In the genomic region with DNA sequence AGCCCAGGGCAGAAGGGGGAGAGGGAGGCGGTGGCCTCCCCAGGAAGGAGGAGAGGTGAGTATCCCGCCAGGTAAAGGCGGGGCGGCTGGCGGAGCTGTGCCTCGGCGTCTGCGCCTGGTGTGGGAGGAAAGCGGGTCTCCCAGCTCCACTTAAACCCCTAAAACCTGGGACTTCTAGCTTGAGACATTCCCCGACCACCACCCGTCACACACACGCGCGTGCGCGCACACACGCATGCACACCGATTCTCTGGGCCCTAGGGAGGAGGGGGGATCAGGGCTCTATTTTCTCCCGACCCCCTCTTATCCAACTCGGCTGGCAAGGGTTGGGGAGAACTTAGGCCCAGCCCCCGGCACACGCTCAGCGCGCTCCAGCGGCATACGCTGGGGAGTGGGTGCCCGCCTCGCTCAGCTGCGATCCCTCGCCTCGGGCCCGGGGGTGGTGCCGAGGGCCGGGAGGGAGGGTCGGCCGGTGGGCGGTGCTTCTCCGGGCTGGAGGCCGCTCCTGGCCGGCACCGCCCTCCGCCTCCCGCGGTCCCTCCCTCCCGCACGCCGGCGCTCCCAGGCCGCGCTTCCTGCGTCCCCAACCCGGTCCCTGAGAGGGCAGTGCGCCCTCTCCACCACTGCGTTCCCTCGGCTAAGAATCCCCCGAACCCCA, we compare ENCODE assay signal across 8 cellular contexts. TPM values are rescaled to one million over a fixed set of nuclear protein-coding genes. Genes with fewer than 3 reads are reported as not detected.
DNase-seq lines count a peak whose midpoint lies in the region; ATAC-seq and TF ChIP-seq lines count a peak whose summit lies in the region.

A gene with protein sequence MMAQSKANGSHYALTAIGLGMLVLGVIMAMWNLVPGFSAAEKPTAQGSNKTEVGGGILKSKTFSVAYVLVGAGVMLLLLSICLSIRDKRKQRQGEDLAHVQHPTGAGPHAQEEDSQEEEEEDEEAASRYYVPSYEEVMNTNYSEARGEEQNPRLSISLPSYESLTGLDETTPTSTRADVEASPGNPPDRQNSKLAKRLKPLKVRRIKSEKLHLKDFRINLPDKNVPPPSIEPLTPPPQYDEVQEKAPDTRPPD (plus strand): TSS at position 564 of the 658 bp plus-strand sequence. CDS start 61,341 bp downstream, outside the sequence.

- no peak for TF ChIP-seq CTCF in epithelial cell of esophagus (IDR thresholded peaks at IDR 0.05; ENCODE audit: insufficient read depth, low read depth, low read length, missing control alignments)

- DNase-seq in D341Med (ENCODE audit: low spot score) (peak; percentile 70), HuH-7 (ENCODE audit: low spot score) (peak; percentile 81), SW480 (ENCODE audit: low spot score) (peak; percentile 75), epithelial cell of esophagus (ENCODE audit: low read depth) (peak; percentile 88), T-helper 9 cell (no peak)

- peak within 1 kb of the TSS; percentile 93 for H3K27ac ChIP-seq in mesodermal cell (ENCODE audit: low read depth, low read length, severe bottlenecking)
- peak within 1 kb of the TSS; percentile 94 for H3K27ac ChIP-seq in urinary bladder (ENCODE audit: low read depth)

- H3K4me3 ChIP-seq in epithelial cell of esophagus (ENCODE audit: low read length) (peak within 1 kb of the TSS; percentile 66), mesodermal cell (ENCODE audit: extremely low read depth, insufficient read depth, low read length, poor library complexity, severe bottlenecking) (peak within 1 kb of the TSS; percentile 60), urinary bladder (ENCODE audit: low read depth, low read length) (peak within 1 kb of the TSS; percentile 62)

- peaks cover 17% of the 10 kb centered on the region for H3K4me1 ChIP-seq in mesodermal cell (ENCODE audit: control insufficient read depth, insufficient read depth, low read length, poor library complexity, severe bottlenecking)
- no peaks in the 10 kb centered on the region for H3K4me1 ChIP-seq in urinary bladder (ENCODE audit: insufficient read depth)

- H3K36me3 ChIP-seq in mesodermal cell (ENCODE audit: control insufficient read depth, insufficient read depth, low read length) (no peaks in the 10 kb centered on the region), urinary bladder (ENCODE audit: insufficient read depth) (no peaks in the 10 kb centered on the region)

- H3K9me3 ChIP-seq in mesodermal cell (ENCODE audit: control insufficient read depth, low read length): peaks cover 8% of the 10 kb centered on the region

- no peak for ATAC-seq in GM21786 (IDR thresholded peaks at IDR 0.05; ENCODE audit: unreplicated experiment)

- 0% methylated on average over 26 to 35 of the region's 56 CpGs for WGBS in mesodermal cell (ENCODE audit: insufficient coverage in 2 of 2), 2 experiments
- under 1% methylated on average over 56 of the region's 56 CpGs for WGBS in urinary bladder

RNA-seq across cellular contexts. Expression of the gene that starts here (rescaled TPM):
- polyA plus RNA-seq in mesodermal cell (2013, experiment 1 of 2): 10.7 TPM
- 11.4 TPM for polyA plus RNA-seq in mesodermal cell (2013, experiment 2 of 2)
- total RNA-seq in urinary bladder: 15.9 TPM
- 21.5 TPM for polyA plus RNA-seq in urinary bladder
